ENCODE assay signal across 22 cellular contexts in genomic region chr7:124790645-124791044, GRCh38. TPM values are rescaled to one million over a fixed set of nuclear protein-coding genes. Genes with fewer than 3 reads are reported as not detected.
DNase-seq lines count a peak whose midpoint lies in the region; ATAC-seq, FAIRE-seq and TF ChIP-seq lines count a peak whose summit lies in the region.
"Had no signal": no experiment of that assay in that cellular context is flagged by ENCODE, and none has a peak within 500 bp of the region (broad histone marks: within the 10 kb centered on the region; RNA-seq: fewer than 3 reads in every experiment).

No MANE protein-coding gene starts in this region.

- peak overlapping the region; percentile 4 for H3K4me2 ChIP-seq in SU-DHL-6 (ENCODE audit: low read depth, low read length, poor library complexity, severe bottlenecking)
- H3K4me2 ChIP-seq in osteoblast (ENCODE audit: insufficient read depth, low read length) = peak overlapping the region; percentile 50
- no peak overlapping the region for H3K4me2 ChIP-seq in PC-9

- TF ChIP-seq CTCF in SU-DHL-6 (IDR thresholded peaks at IDR 0.05; ENCODE audit: insufficient read depth, low read length, poor library complexity, severe bottlenecking) = no peak
- no peak for TF ChIP-seq CTCF in osteoblast (IDR thresholded peaks at IDR 0.05; ENCODE audit: extremely low read depth, low read depth, low read length)
- no peak for TF ChIP-seq CTCF in PC-9 (conservative IDR thresholded peaks at IDR 0.05)

- H3K27me3 ChIP-seq in SU-DHL-6 (ENCODE audit: low read length) (no peaks in the 10 kb centered on the region), osteoblast (ENCODE audit: insufficient read depth, low read length) (no peaks in the 10 kb centered on the region), PC-9 (ENCODE audit: insufficient read depth, low read depth) (no peaks in the 10 kb centered on the region)
- H3K27me3 ChIP-seq: cardiac muscle cell, heart left ventricle, left lung, SJCRH30, tibial nerve had no signal

- H3F3A ChIP-seq in SU-DHL-6 (ENCODE audit: insufficient read depth) (no peaks in the 10 kb centered on the region), PC-9 (ENCODE audit: insufficient read depth, low read depth) (no peaks in the 10 kb centered on the region)

- H3K27ac ChIP-seq in SU-DHL-6 (ENCODE audit: low read depth, low read length) (no peak overlapping the region), osteoblast (ENCODE audit: low read depth, low read length) (no peak overlapping the region), PC-9 (no peak overlapping the region)
- H3K27ac ChIP-seq: cardiac muscle cell, heart left ventricle, left lung, SJCRH30, tibial nerve had no signal

- H3K9me3 ChIP-seq in SU-DHL-6 (ENCODE audit: insufficient read depth, low read length) (no peaks in the 10 kb centered on the region), osteoblast (ENCODE audit: low read depth, low read length) (no peaks in the 10 kb centered on the region), PC-9 (ENCODE audit: insufficient read depth, low read depth) (no peaks in the 10 kb centered on the region)
- H3K9me3 ChIP-seq: left lung, SJCRH30 had no signal

- H3K9me2 ChIP-seq in SU-DHL-6 (replicated peaks; ENCODE audit: insufficient read depth, low read length) (no peaks in the 10 kb centered on the region), PC-9 (ENCODE audit: insufficient read depth) (no peaks in the 10 kb centered on the region)

- no peak for FAIRE-seq in HTR-8/SVneo (lab: Jason Lieb, UNC)
- FAIRE-seq: H54 had no signal

- H3K4me3 ChIP-seq in SU-DHL-6 (ENCODE audit: insufficient read depth, low read length, poor library complexity, severe bottlenecking) (no peak overlapping the region), osteoblast (ENCODE audit: insufficient read depth, low read length) (peak overlapping the region; percentile 46), PC-9 (no peak overlapping the region)
- H3K4me3 ChIP-seq: cardiac muscle cell, heart left ventricle, left lung, SJCRH30, tibial nerve had no signal

- DNase-seq in osteoblast (ENCODE audit: insufficient read length, low spot score, missing footprints) (no peak), PC-9 (no peak), HTR-8/SVneo (ENCODE audit: insufficient read length, low spot score) (no peak)
- DNase-seq: activated CD4-positive, alpha-beta T cell treated with anti-CD3 and anti-CD28 coated beads, Interleukin-2, amount 50 U/mL, for 4 hours; activated gamma-delta T cell; heart left ventricle; left lung; NCI-H2171 treated with DMSO at 0.1 percent for 48 hours; NCI-H526; SJCRH30; stimulated activated CD4-positive, alpha-beta T cell treated with anti-CD3 and anti-CD28 coated beads, Interleukin-1b, Interleukin-23, amount 100 ng/mL, for 48 hours; stimulated activated naive B cell treated with anti-CD40 and anti-IgM and Interleukin-4, amounts not matched to agents 10 μg/mL and 1 μg/mL and 100 μg/mL, for 72 hours; T-helper 17 cell had no signal

- POLR2A ChIA-PET in PC-9 (lab: Charles Lee; ENCODE audit: unreplicated experiment) = no interaction called here

- BruUV-seq in PC-9 (replicated peaks; lab: Mats Ljungman, UMichigan) = no TSS peak

- H3K4me1 ChIP-seq in osteoblast (ENCODE audit: insufficient read depth, low read length) (no peaks in the 10 kb centered on the region), PC-9 (replicated peaks; ENCODE audit: insufficient read depth) (peaks cover 16% of the 10 kb centered on the region; the same call in 1 of the 2 replicates)
- H3K4me1 ChIP-seq: left lung, SJCRH30, tibial nerve had no signal

- no peaks in the 10 kb centered on the region for H3K79me2 ChIP-seq in SU-DHL-6 (ENCODE audit: insufficient read depth, low read length)
- H3K79me2 ChIP-seq in osteoblast (ENCODE audit: insufficient read depth, low read length) = no peaks in the 10 kb centered on the region
- no peaks in the 10 kb centered on the region for H3K79me2 ChIP-seq in PC-9 (ENCODE audit: low read depth)

- H3K9ac ChIP-seq in SU-DHL-6 (ENCODE audit: low read length) = no peak overlapping the region

- ATAC-seq in GM18867 (IDR thresholded peaks at IDR 0.05; ENCODE audit: unreplicated experiment) (peak; percentile 82), HG03159 (IDR thresholded peaks at IDR 0.05; ENCODE audit: unreplicated experiment) (peak; percentile 56), GM21528 (IDR thresholded peaks at IDR 0.05; ENCODE audit: low FRiP score, unreplicated experiment) (no peak), HG03521 (IDR thresholded peaks at IDR 0.05; ENCODE audit: unreplicated experiment) (no peak)
- ATAC-seq: heart left ventricle; left lung; PC-3; stimulated activated naive B cell treated with anti-CD40 and anti-IgM and Interleukin-4, amounts not matched to agents 10 μg/mL and 1 μg/mL and 100 μg/mL, for 72 hours; T-helper 17 cell had no signal

- no peaks in the 10 kb centered on the region for H4K20me1 ChIP-seq in SU-DHL-6 (ENCODE audit: low read depth, low read length)
- H4K20me1 ChIP-seq in osteoblast (ENCODE audit: insufficient read depth, low read length) = no peaks in the 10 kb centered on the region
- H4K20me1 ChIP-seq in PC-9 (ENCODE audit: insufficient read depth) = no peaks in the 10 kb centered on the region

- no peaks in the 10 kb centered on the region for H3K36me3 ChIP-seq in SU-DHL-6 (ENCODE audit: low read length)
- H3K36me3 ChIP-seq in osteoblast (ENCODE audit: insufficient read depth, low read length) = no peaks in the 10 kb centered on the region
- H3K36me3 ChIP-seq in PC-9 (ENCODE audit: low read depth) = no peaks in the 10 kb centered on the region
- H3K36me3 ChIP-seq: cardiac muscle cell, heart left ventricle, left lung, SJCRH30, tibial nerve had no signal

- H2AFZ ChIP-seq in SU-DHL-6 (ENCODE audit: low read depth, low read length, severe bottlenecking) (no peak overlapping the region), osteoblast (ENCODE audit: low read length) (peak overlapping the region; percentile 46), PC-9 (no peak overlapping the region)

- CTCF ChIA-PET in PC-9 (lab: Charles Lee) = no interaction called here

- intact Hi-C loops in PC-9 (cut with micrococcal nuclease; ENCODE audit: unreplicated experiment) = no loop called here

RNA-seq across cellular contexts. Expression of gene GPR37, which starts 25.1 kb away (rescaled TPM):
- total RNA-seq in osteoblast (under 0.01 and 0.29 TPM in 2 replicates), PC-9 (2021) (1.8 and 1.9 TPM in 2 replicates)
- total RNA-seq: T-helper 17 cell had no signal

Comparison
In these comparisons a context has a peak if more than half of its experiments do, and no peak if none do; other contexts are left out.
1. ATAC-seq: peak in GM18867 (single experiment) and HG03159 (single experiment); none in GM21528 (single experiment) and HG03521 (single experiment).